In genomic region chr13:22076658-22077057, GRCh38 we compare ENCODE assay signal across 15 cellular contexts.
DNase-seq lines count a peak whose midpoint lies in the region; ATAC-seq lines count a peak whose summit lies in the region.
"Had no signal": no experiment of that assay in that cellular context is flagged by ENCODE, and none has a peak within 500 bp of the region (broad histone marks: within the 10 kb centered on the region; RNA-seq: fewer than 3 reads in every experiment).

No MANE protein-coding gene starts in this region.

- no peak overlapping the region for H3K27ac ChIP-seq in caudate nucleus (ENCODE audit: low read depth, low read length)
- H3K27ac ChIP-seq: gastrocnemius medialis, prostate gland had no signal

- no peaks in the 10 kb centered on the region for H3K36me3 Mint-ChIP-seq in T-helper 17 cell (ENCODE audit: low read depth)

- in situ Hi-C loops in G401 (cut with HindIII; ENCODE audit: low sequenced_read_pairs) = no loop called here

- H3K9me3 ChIP-seq in T-helper 17 cell (ENCODE audit: control insufficient read depth, low read length, poor library complexity, severe bottlenecking) = no peaks in the 10 kb centered on the region
- H3K9me3 ChIP-seq: gastrocnemius medialis, prostate gland had no signal

- H3K4me1 Mint-ChIP-seq in T-helper 17 cell = peaks cover 26% of the 10 kb centered on the region

- H3K27me3 Mint-ChIP-seq in T-helper 17 cell = no peaks in the 10 kb centered on the region
- H3K27me3 Mint-ChIP-seq: stimulated activated naive B cell treated with anti-CD40 and anti-IgM and Interleukin-4, amounts not matched to agents 10 μg/mL and 1 μg/mL and 100 μg/mL, for 72 hours had no signal

- peak overlapping the region; percentile 43 for H3K4me3 Mint-ChIP-seq in T-helper 17 cell
- H3K4me3 Mint-ChIP-seq: stimulated activated naive B cell treated with anti-CD40 and anti-IgM and Interleukin-4, amounts not matched to agents 10 μg/mL and 1 μg/mL and 100 μg/mL, for 72 hours had no signal

- ATAC-seq in HG02885 (IDR thresholded peaks at IDR 0.05; ENCODE audit: poor library complexity, unreplicated experiment) (peak; percentile 39), T-helper 17 cell (peak; percentile 87), GM19455 (IDR thresholded peaks at IDR 0.05; ENCODE audit: unreplicated experiment) (no peak), HG03354 (IDR thresholded peaks at IDR 0.05; ENCODE audit: poor library complexity, severe bottlenecking, unreplicated experiment) (no peak)
- ATAC-seq: gastrocnemius medialis; stimulated activated naive B cell treated with anti-CD40 and anti-IgM and Interleukin-4, amounts not matched to agents 10 μg/mL and 1 μg/mL and 100 μg/mL, for 72 hours had no signal

- H3K27ac Mint-ChIP-seq in T-helper 17 cell = peak overlapping the region; percentile 64
- H3K27ac Mint-ChIP-seq: stimulated activated naive B cell treated with anti-CD40 and anti-IgM and Interleukin-4, amounts not matched to agents 10 μg/mL and 1 μg/mL and 100 μg/mL, for 72 hours had no signal

- peak; percentile 11 for DNase-seq in activated gamma-delta T cell treated with Interleukin-2 at 50 U/mL for 16 hours
- DNase-seq in activated gamma-delta T cell (lab: John Stamatoyannopoulos, UW) = no peak
- DNase-seq in T-helper 17 cell = no peak
- DNase-seq in caudate nucleus (lab: John Stamatoyannopoulos, UW) = no peak
- DNase-seq in G401 (ENCODE audit: low spot score) = no peak
- DNase-seq: activated T-cell treated with anti-CD3 and anti-CD28 coated beads, Interleukin-2, amount 50 U/mL, for 1 hour; effector memory CD4-positive, alpha-beta T cell; gastrocnemius medialis; islet precursor cell; stimulated activated CD4-positive, alpha-beta T cell treated with anti-CD3 and anti-CD28 coated beads, Interleukin-1b, Interleukin-23, amount 100 ng/mL, for 48 hours; stimulated activated naive B cell treated with anti-CD40 and anti-IgM and Interleukin-4, amounts not matched to agents 10 μg/mL and 1 μg/mL and 100 μg/mL, for 72 hours had no signal

Comparison
In these comparisons a context has a peak if more than half of its experiments do, and no peak if none do; other contexts are left out.
1. ATAC-seq: peak in HG02885 (single experiment) and T-helper 17 cell (single experiment); none in GM19455 (single experiment) and HG03354 (single experiment).